Comparison of ENCODE assay signal across 16 cellular contexts in the genomic region with DNA sequence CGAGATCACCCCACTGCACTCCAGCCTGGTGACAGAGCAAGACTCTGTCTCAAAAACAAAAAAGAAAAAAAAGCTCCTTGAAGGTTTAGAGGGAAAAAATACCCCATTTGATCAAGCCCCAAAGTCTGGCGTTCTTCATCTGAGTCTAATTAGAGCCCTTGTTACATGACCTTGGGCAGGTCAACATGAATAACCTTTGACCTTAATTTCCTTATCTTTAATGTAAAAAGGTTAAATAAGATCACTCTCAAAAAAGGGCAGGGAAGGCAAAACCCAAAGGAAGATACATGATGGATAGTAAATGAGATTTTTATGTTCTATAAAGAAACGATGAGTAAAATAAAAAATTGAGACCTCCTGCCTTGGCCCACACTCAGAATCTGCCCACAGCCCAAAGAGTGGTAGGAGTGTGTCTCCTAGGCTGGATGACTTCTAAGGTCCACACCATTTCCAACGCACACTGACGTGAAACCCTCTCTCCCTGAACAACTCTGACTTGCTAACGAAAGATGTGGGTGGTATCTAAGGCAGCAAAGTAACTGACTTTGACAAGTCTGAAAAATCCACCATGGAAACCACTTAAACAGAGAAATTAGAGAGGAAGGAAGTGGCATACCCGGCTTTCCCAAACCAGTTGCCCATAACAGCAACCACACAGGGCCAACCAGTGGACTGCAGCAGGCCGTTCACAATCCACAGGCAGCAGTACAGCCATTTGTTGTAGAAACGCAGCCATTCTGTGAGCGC. TPM values are rescaled to one million over a fixed set of nuclear protein-coding genes. Genes with fewer than 3 reads are reported as not detected.
DNase-seq lines count a peak whose midpoint lies in the region; ATAC-seq, FAIRE-seq and TF ChIP-seq lines count a peak whose summit lies in the region.
"Had no signal": no experiment of that assay in that cellular context is flagged by ENCODE, and none has a peak within 500 bp of the region (broad histone marks: within the 10 kb centered on the region; RNA-seq: fewer than 3 reads in every experiment).

No MANE protein-coding gene starts in this region.

- H4K5ac ChIP-seq in mesendoderm (ENCODE audit: low read length): no peak overlapping the region

- peaks cover 40 to 70% of the 10 kb centered on the region in 2 donors for H3K36me3 Mint-ChIP-seq in CD14-positive monocyte
- H3K36me3 Mint-ChIP-seq in activated CD4-positive, alpha-beta memory T cell treated with anti-CD3 and anti-CD28 coated beads for 36 hours: peaks cover 49% of the 10 kb centered on the region

- H3K23ac ChIP-seq in mesendoderm (ENCODE audit: low read length): no peak overlapping the region

- ATAC-seq in HG03457 (IDR thresholded peaks at IDR 0.05; ENCODE audit: unreplicated experiment): no peak

- peak overlapping the region; percentile 15 for H3K56ac ChIP-seq in mesendoderm (ENCODE audit: low read length)

- H3K4ac ChIP-seq in mesendoderm (ENCODE audit: low read depth, low read length): no peak overlapping the region

- H4K8ac ChIP-seq in mesendoderm (ENCODE audit: low read depth, low read length): no peak overlapping the region

- no peak overlapping the region for H3K4me2 ChIP-seq in mesendoderm (ENCODE audit: low read length)

- no CpG with 5 or more reads among the region's 10 CpGs for WGBS in mesendoderm (ENCODE audit: extremely low coverage, insufficient coverage, low lambda C conversion rate)

- H3K4me1 ChIP-seq in mesendoderm (ENCODE audit: control insufficient read depth, low read depth, low read length): no peaks in the 10 kb centered on the region
- H3K4me1 ChIP-seq: suprapubic skin had no signal

- H3K27me3 Mint-ChIP-seq in CD14-positive monocyte (ENCODE audit: low read depth in 3 of 3): peaks cover 3 to 14% (median 4%) of the 10 kb centered on the region in 3 donors
- H3K27me3 Mint-ChIP-seq in activated CD4-positive, alpha-beta memory T cell treated with anti-CD3 and anti-CD28 coated beads for 36 hours: no peaks in the 10 kb centered on the region

- peaks cover 20% of the 10 kb centered on the region for H3K4me1 Mint-ChIP-seq in CD14-positive monocyte
- peaks cover 34% of the 10 kb centered on the region for H3K4me1 Mint-ChIP-seq in activated CD4-positive, alpha-beta memory T cell treated with anti-CD3 and anti-CD28 coated beads for 36 hours (ENCODE audit: low read depth)

- no peaks in the 10 kb centered on the region for H3K79me1 ChIP-seq in mesendoderm (ENCODE audit: low read length)

- H3K4me3 Mint-ChIP-seq in CD14-positive monocyte: peak overlapping the region; percentile 87 to 94
- peak overlapping the region; percentile 46 for H3K4me3 Mint-ChIP-seq in activated CD4-positive, alpha-beta memory T cell treated with anti-CD3 and anti-CD28 coated beads for 36 hours

- no peaks in the 10 kb centered on the region for H3K79me2 ChIP-seq in mesendoderm (ENCODE audit: control insufficient read depth, insufficient read depth, low read length)

- H2BK15ac ChIP-seq in mesendoderm (replicated peaks; ENCODE audit: low read depth): no peak overlapping the region

- intact Hi-C loops in CD14-positive monocyte (cut with micrococcal nuclease): no loop called here
- intact Hi-C loops in activated CD4-positive, alpha-beta memory T cell treated with anti-CD3 and anti-CD28 coated beads for 36 hours (cut with micrococcal nuclease): loop anchor here (1.0 to 2.0 kb wide), 3 partner anchors 45 to 183 kb away; no protein-coding TSS in a partner anchor

- H3K9me3 Mint-ChIP-seq in CD14-positive monocyte: peaks cover 0 to 3% (median 0%) of the 10 kb centered on the region in 7 donors
- H3K9me3 Mint-ChIP-seq in activated CD4-positive, alpha-beta memory T cell treated with anti-CD3 and anti-CD28 coated beads for 36 hours: no peaks in the 10 kb centered on the region

- no peak overlapping the region for H2AK5ac ChIP-seq in mesendoderm (ENCODE audit: low read length)

- H2BK5ac ChIP-seq in mesendoderm (ENCODE audit: low read length): no peak overlapping the region

- no peak for TF ChIP-seq CTCF in CD14-positive monocyte (IDR thresholded peaks at IDR 0.05)

- no peak overlapping the region for H3K9ac ChIP-seq in mesendoderm (ENCODE audit: low read length)

- H3K27me3 ChIP-seq in mesendoderm (ENCODE audit: insufficient read depth, low read length, poor library complexity): no peaks in the 10 kb centered on the region
- H3K27me3 ChIP-seq: suprapubic skin had no signal

- H3K36me3 ChIP-seq in mesendoderm (ENCODE audit: control insufficient read depth, insufficient read depth, low read length): peaks cover 5% of the 10 kb centered on the region

- H3K18ac ChIP-seq in mesendoderm (ENCODE audit: low read length): no peak overlapping the region

- peak; percentile 43 for FAIRE-seq in GM12891 (lab: Jason Lieb, UNC)

- no peak for TF ChIP-seq POLR2A in GM12891 (IDR thresholded peaks at IDR 0.05; ENCODE audit: low read depth, low read length)

- no peak overlapping the region for H3K27ac ChIP-seq in mesendoderm (ENCODE audit: low read depth, low read length)
- H3K27ac ChIP-seq: suprapubic skin had no signal

- H3K27ac Mint-ChIP-seq in CD14-positive monocyte: peak overlapping the region in 6 of 7 donors; percentile 9 to 66 (median 60)
- peak overlapping the region; percentile 97 for H3K27ac Mint-ChIP-seq in activated CD4-positive, alpha-beta memory T cell treated with anti-CD3 and anti-CD28 coated beads for 36 hours

- H2BK120ac ChIP-seq in mesendoderm (ENCODE audit: low read depth, low read length): no peak overlapping the region

- DNase-seq in CD14-positive monocyte (ENCODE audit: low spot score) (no peak), GM12891 (ENCODE audit: insufficient read length, low spot score) (no peak), mesendoderm (no peak), NCI-H1048 (lab: John Stamatoyannopoulos, UW) (no peak), NCI-H1417 treated with DMSO at 0.1 percent for 48 hours (lab: John Stamatoyannopoulos, UW) (no peak), dedifferentiated amniotic fluid mesenchymal stem cell (ENCODE audit: extremely low spot score) (no peak)
- peak; percentile 63 for DNase-seq in activated CD4-positive, alpha-beta memory T cell treated with anti-CD3 and anti-CD28 coated beads for 36 hours
- DNase-seq: aorta; effector CD4-positive, alpha-beta T cell; foreskin fibroblast; NCI-H2171; right cardiac atrium; SW 1271 had no signal

- H3K4me3 ChIP-seq in mesendoderm (ENCODE audit: low read length): no peak overlapping the region

- CTCF ChIA-PET in activated CD4-positive, alpha-beta memory T cell treated with anti-CD3 and anti-CD28 coated beads for 36 hours (lab: Charles Lee): interaction anchor here (1.1 to 4.3 kb wide), 2 partner anchors 17 to 86 kb away, joined by 4 to 37 read pairs; no protein-coding TSS in a partner anchor

- POLR2A ChIA-PET in activated CD4-positive, alpha-beta memory T cell treated with anti-CD3 and anti-CD28 coated beads for 36 hours (lab: Charles Lee): interaction anchor here (1.1 to 2.8 kb wide), 3 partner anchors 18 to 39 kb away, joined by 4 to 11 read pairs (median 8); a partner anchor contains a TSS

TF ChIP-seq in GM12891, 5 proteins besides CTCF, POLR2A, EP300 and RAD21:
- TF ChIP-seq TAF1 (IDR thresholded peaks at IDR 0.05; ENCODE audit: low read depth, low read length) (no peak), POU2F2 (IDR thresholded peaks at IDR 0.05; ENCODE audit: low read depth, low read length) (no peak), PAX5 (IDR thresholded peaks at IDR 0.05; ENCODE audit: insufficient read depth, low read length, severe bottlenecking) (no peak), SPI1 (IDR thresholded peaks at IDR 0.05; ENCODE audit: low read depth, low read length) (no peak), POLR2AphosphoS5 (IDR thresholded peaks at IDR 0.05; ENCODE audit: low read depth, low read length) (no peak)

RNA-seq across cellular contexts. Expression of a gene that starts 40.1 kb away (rescaled TPM):
- polyA plus RNA-seq in CD14-positive monocyte: 1 to 10 TPM; 3.1 to 5.2 TPM
- polyA plus RNA-seq in GM12891 (2012; ENCODE audit: low read depth, missing spikeins): 8.0 TPM
- 10 to 100 TPM; 74.5 to 74.7 TPM for total RNA-seq in activated CD4-positive, alpha-beta memory T cell treated with anti-CD3 and anti-CD28 coated beads for 36 hours
- polyA plus RNA-seq in mesendoderm (2013, experiment 1 of 2): 27.7 TPM
- 25.2 TPM for polyA plus RNA-seq in mesendoderm (2013, experiment 2 of 2)

RNA-seq across cellular contexts. Expression of a gene that starts 45.7 kb away (rescaled TPM):
- polyA plus RNA-seq in CD14-positive monocyte: not detected
- polyA plus RNA-seq in GM12891 (2012; ENCODE audit: low read depth, missing spikeins): 0.33 TPM
- total RNA-seq in activated CD4-positive, alpha-beta memory T cell treated with anti-CD3 and anti-CD28 coated beads for 36 hours: 10 to 100 TPM; 13.3 to 14.5 TPM
- polyA plus RNA-seq in mesendoderm (2013, experiment 1 of 2): 3.5 TPM
- 2.7 TPM for polyA plus RNA-seq in mesendoderm (2013, experiment 2 of 2)
- total RNA-seq: aorta, LHCN-M2, right cardiac atrium had no signal
- polyA plus RNA-seq: aorta, right cardiac atrium had no signal
